8 cellular contexts compared by ENCODE assay signal in the genomic region with DNA sequence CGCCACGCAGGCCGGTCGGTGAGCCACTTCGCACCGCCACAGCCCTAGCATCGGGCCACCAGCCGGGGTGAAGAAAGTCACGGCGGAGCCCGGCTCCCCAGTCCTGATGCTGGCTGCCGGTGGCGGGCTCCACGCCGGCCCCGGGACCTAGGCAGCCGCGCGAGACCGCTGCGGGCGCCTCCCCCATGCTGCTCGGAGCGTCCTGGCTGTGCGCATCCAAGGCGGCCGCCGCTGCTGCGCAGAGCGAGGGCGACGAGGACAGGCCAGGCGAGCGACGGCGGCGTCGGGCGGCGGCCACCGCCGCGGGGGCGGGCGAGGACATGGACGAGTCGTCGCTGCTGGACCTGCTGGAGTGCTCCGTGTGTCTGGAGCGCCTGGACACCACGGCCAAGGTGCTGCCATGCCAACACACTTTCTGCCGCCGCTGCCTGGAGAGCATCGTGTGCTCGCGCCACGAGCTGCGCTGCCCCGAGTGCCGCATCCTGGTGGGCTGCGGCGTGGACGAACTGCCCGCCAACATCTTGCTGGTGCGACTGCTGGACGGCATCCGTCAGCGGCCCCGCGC. TPM values are rescaled to one million over a fixed set of nuclear protein-coding genes. Genes with fewer than 3 reads are reported as not detected.
DNase-seq lines count a peak whose midpoint lies in the region; ATAC-seq and TF ChIP-seq lines count a peak whose summit lies in the region.

No MANE protein-coding gene starts in this region.

- H3K4me3 Mint-ChIP-seq in natural killer cell: peak overlapping the region; percentile 82

- H3K9me3 Mint-ChIP-seq in natural killer cell: no peaks in the 10 kb centered on the region

- ATAC-seq in natural killer cell (peak; percentile 22 to 55 (median 47)), aorta (ENCODE audit: low FRiP score) (peak; percentile 63), GM18858 (IDR thresholded peaks at IDR 0.05; ENCODE audit: unreplicated experiment) (no peak)

- H3K36me3 ChIP-seq in BLaER1: no peaks in the 10 kb centered on the region
- no peaks in the 10 kb centered on the region for H3K36me3 ChIP-seq in fibroblast of lung (ENCODE audit: control insufficient read depth, insufficient read depth, low read length)
- no peaks in the 10 kb centered on the region for H3K36me3 ChIP-seq in aorta (ENCODE audit: control insufficient read depth in 1 of 2, insufficient read depth in 2 of 2, low read length in 1 of 2)

- H3K9ac ChIP-seq in BLaER1 (peak overlapping the region; percentile 82), fibroblast of lung (ENCODE audit: insufficient read depth, low read length) (peak overlapping the region; percentile 94)

- intact Hi-C loops in natural killer cell (cut with micrococcal nuclease) (loop anchor here (5.0 kb wide), 1 partner anchor 218 kb away; no protein-coding TSS in a partner anchor), aorta (cut with DNase I) (loop anchor here (2.0 to 5.0 kb wide), 4 partner anchors 35 to 368 kb away; no protein-coding TSS in a partner anchor)

- H3K4me2 ChIP-seq in BLaER1 (peak overlapping the region; percentile 99), fibroblast of lung (ENCODE audit: extremely low read depth, insufficient read depth, low read length) (peak overlapping the region; percentile 65)

- H3K27me3 Mint-ChIP-seq in natural killer cell (ENCODE audit: low read depth in 2 of 2): peaks cover 27 to 59% of the 10 kb centered on the region in 2 donors

- POLR2A ChIA-PET in HEK293T (lab: Yijun Ruan, JAX): no interaction called here

- WGBS in aorta, 2 donors: 0 to 1% methylated on average over 52 to 70 of the region's 70 CpGs

- no peaks in the 10 kb centered on the region for H3K36me3 Mint-ChIP-seq in natural killer cell

- no peak overlapping the region for H3K27ac Mint-ChIP-seq in natural killer cell

- H3K9me3 ChIP-seq in BLaER1 (no peaks in the 10 kb centered on the region), fibroblast of lung (ENCODE audit: control insufficient read depth, insufficient read depth, low read depth, low read length) (no peaks in the 10 kb centered on the region), aorta (ENCODE audit: control insufficient read depth, low read length) (no peaks in the 10 kb centered on the region)

- H4K20me1 ChIP-seq in BLaER1: peaks cover 54% of the 10 kb centered on the region
- H4K20me1 ChIP-seq in fibroblast of lung (ENCODE audit: control insufficient read depth, extremely low read depth, insufficient read depth, low read length): peaks cover 3% of the 10 kb centered on the region

- H3K4me1 ChIP-seq in BLaER1 (peaks cover 73% of the 10 kb centered on the region), fibroblast of lung (ENCODE audit: control insufficient read depth, extremely low read depth, insufficient read depth, low read length) (peaks cover 14% of the 10 kb centered on the region), aorta (ENCODE audit: control insufficient read depth in 1 of 2, insufficient read depth in 2 of 2, low read length in 2 of 2) (peaks cover 0 to 2% of the 10 kb centered on the region in 2 donors)

- CTCF ChIA-PET in HEK293T (lab: Yijun Ruan, JAX): interaction anchor here (0.8 to 1.5 kb wide), 4 partner anchors 10 to 381 kb away, joined by 3 to 5 read pairs (median 4); no protein-coding TSS in a partner anchor

- no peak overlapping the region for H2AFZ ChIP-seq in fibroblast of lung (ENCODE audit: low read length)

- peak; percentile 55 for DNase-seq in HEK293T (ENCODE audit: extremely low spot score)
- peak; percentile 27 for DNase-seq in activated CD4-positive, alpha-beta T cell treated with anti-CD3 and anti-CD28 coated beads, Interleukin-2, amount 50 U/mL, for 1 hour
- peak in 1 of 2 donors; percentile 52 for DNase-seq in fibroblast of lung (ENCODE audit: low read depth in 2 of 2)
- no peak for DNase-seq in natural killer cell
- DNase-seq in aorta: peak; percentile 60 to 81
- no peak for DNase-seq in mucosa of gallbladder (ENCODE audit: low spot score)

- H3K79me2 ChIP-seq in fibroblast of lung (ENCODE audit: control insufficient read depth, insufficient read depth, low read length): peaks cover 57% of the 10 kb centered on the region

- H3K4me3 ChIP-seq in BLaER1: peak overlapping the region; percentile 85
- H3K4me3 ChIP-seq in fibroblast of lung (replicated peaks in 1 of 4; ENCODE audit: control extremely low read depth in 1 of 4, insufficient read depth in 1 of 4, low read depth in 3 of 4, low read length in 4 of 4): peak overlapping the region; percentile 62 to 73 (median 69)
- peak overlapping the region; percentile 58 to 81 for H3K4me3 ChIP-seq in aorta (ENCODE audit: low read length in 2 of 2)

- peaks cover 5 to 19% of the 10 kb centered on the region in 2 donors for H3K4me1 Mint-ChIP-seq in natural killer cell

- peak overlapping the region; percentile 79 for H3K27ac ChIP-seq in BLaER1
- peak overlapping the region; percentile 78 for H3K27ac ChIP-seq in fibroblast of lung (ENCODE audit: insufficient read depth, low read length)
- H3K27ac ChIP-seq in aorta (ENCODE audit: low read depth in 1 of 2, low read length in 2 of 2): peak overlapping the region in 1 of 2 donors; percentile 69

- H3K27me3 ChIP-seq in BLaER1: peaks cover 13% of the 10 kb centered on the region; the same call in 1 of the 2 replicates
- H3K27me3 ChIP-seq in fibroblast of lung (ENCODE audit: control insufficient read depth, insufficient read depth, low read length): no peaks in the 10 kb centered on the region
- H3K27me3 ChIP-seq in aorta (ENCODE audit: control insufficient read depth in 1 of 2, insufficient read depth in 2 of 2, low read length in 1 of 2): no peaks in the 10 kb centered on the region

- TF ChIP-seq CTCF in fibroblast of lung (conservative IDR thresholded peaks at IDR 0.05 in 1 of 2, IDR thresholded peaks at IDR 0.05 in 1 of 2; ENCODE audit: low read depth in 1 of 2, low read length in 2 of 2): no peak
- no peak for TF ChIP-seq CTCF in natural killer cell (IDR thresholded peaks at IDR 0.05)

TF ChIP-seq in HEK293T, 16 proteins besides CTCF, POLR2A, EP300 and RAD21:
- TF ChIP-seq L3MBTL2 (conservative IDR thresholded peaks at IDR 0.05) (0 out of 2 replicates have a peak, but pooled peaks have one; percentile 30), FOXK2 (IDR thresholded peaks at IDR 0.05) (no peak)

RNA-seq across cellular contexts. Expression of gene SH3RF3, which starts 0.4 kb away (rescaled TPM):
- total RNA-seq in fibroblast of lung (6.7 and 10.1 TPM in 2 replicates), natural killer cell (under 1 TPM; 0.23 to 0.61 (median 0.34) TPM), aorta (10 to 100 TPM; 22.8 to 24.4 TPM), mucosa of gallbladder (11.5 TPM)
- polyA plus RNA-seq in fibroblast of lung (8.3 and 9.5 TPM in 2 replicates), aorta (10 to 100 TPM in 1 of 2 donors, 1 to 10 TPM in 1; 3.1 to 13.1 TPM)
- polyA plus RNA-seq in fibroblast of lung (2012): 13.3 and 14.8 TPM in 2 replicates
- 16.0 and 21.7 TPM in 2 replicates for polyA minus RNA-seq in fibroblast of lung (ENCODE audit: low replicate concordance)

Comparison
In these comparisons a context has a peak if more than half of its experiments do, and no peak if none do; other contexts are left out.
1. DNase-seq: peak in HEK293T (single experiment), activated CD4-positive, alpha-beta T cell treated with anti-CD3 and anti-CD28 coated beads, Interleukin-2, amount 50 U/mL, for 1 hour (single experiment) and aorta (2 of 2); none in natural killer cell (single experiment) and mucosa of gallbladder (single experiment).
2. Peak in every context shown above with its lines, with median percentiles within 50 percentile points of each other: H3K4me3 ChIP-seq.